Comparison of ENCODE assay signal across 25 cellular contexts in the genomic region with DNA sequence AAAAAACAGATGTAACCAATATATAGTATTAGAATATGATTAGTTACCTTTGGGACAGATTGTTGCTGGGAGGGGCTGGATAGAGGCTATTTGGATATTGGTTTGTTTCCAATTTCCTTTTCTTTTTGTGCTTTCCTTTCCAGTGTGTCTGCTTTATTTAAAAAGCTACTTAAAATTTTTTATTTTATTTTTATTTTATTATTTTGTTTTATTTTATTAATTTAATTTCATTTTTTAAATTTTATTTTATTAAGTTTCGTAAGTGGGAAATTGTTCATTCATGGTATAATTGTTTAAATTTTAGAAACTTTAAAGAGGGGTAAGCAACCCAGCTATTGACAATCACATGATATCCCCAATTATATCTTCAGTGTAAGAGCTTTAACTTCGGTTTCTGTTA.
"Had no signal": no experiment of that assay in that cellular context is flagged by ENCODE, and none has a peak within 500 bp of the region (broad histone marks: within the 10 kb centered on the region; RNA-seq: fewer than 3 reads in every experiment).

No MANE protein-coding gene starts in this region.

- H3K4me1 Mint-ChIP-seq: immature natural killer cell, mesothelial cell of epicardium, naive B cell had no signal

- H3K27ac ChIP-seq: coronary artery, dorsolateral prefrontal cortex, epithelial cell of prostate, esophagus squamous epithelium, gastroesophageal sphincter, heart left ventricle, hepatocyte, left lung, lower lobe of right lung had no signal

- H3K27me3 ChIP-seq: dorsolateral prefrontal cortex, esophagus squamous epithelium, gastroesophageal sphincter, heart left ventricle, hepatocyte, left lung had no signal

- H3K27me3 Mint-ChIP-seq: naive B cell had no signal

- H3K4me1 ChIP-seq: esophagus squamous epithelium, gastroesophageal sphincter, heart left ventricle, left lung, lower lobe of right lung had no signal

- H3K36me3 Mint-ChIP-seq: immature natural killer cell, mesothelial cell of epicardium, naive B cell had no signal

- DNase-seq: dermis blood vessel endothelial cell; dorsolateral prefrontal cortex; effector CD4-positive, alpha-beta T cell; effector memory CD4-positive, alpha-beta T cell; erythroblast; esophagus squamous epithelium; foreskin fibroblast; foreskin melanocyte; heart left ventricle; hypothalamus; immature natural killer cell; islet precursor cell; left cardiac atrium; left lung; left ventricle myocardium superior; lower lobe of right lung; mucosa of descending colon; naive B cell had no signal

- H3K9me3 ChIP-seq: lower lobe of right lung had no signal

- H3K4me3 Mint-ChIP-seq: immature natural killer cell, mesothelial cell of epicardium, naive B cell had no signal

- FAIRE-seq: colon had no signal

- H3K4me3 ChIP-seq: coronary artery, dorsolateral prefrontal cortex, esophagus squamous epithelium, gastroesophageal sphincter, heart left ventricle, hepatocyte, left lung, lower lobe of right lung, mucosa of descending colon had no signal

- ATAC-seq: esophagus mucosa, gastroesophageal sphincter, heart left ventricle, left cardiac atrium, left lung, left ventricle myocardium superior, lower lobe of right lung, mucosa of descending colon had no signal

- H3K27ac Mint-ChIP-seq: immature natural killer cell, mesothelial cell of epicardium, naive B cell had no signal

- H3K36me3 ChIP-seq: esophagus squamous epithelium, gastroesophageal sphincter, heart left ventricle, left lung, lower lobe of right lung had no signal
